Comparison of ENCODE assay signal across 2 cellular contexts in the genomic region with DNA sequence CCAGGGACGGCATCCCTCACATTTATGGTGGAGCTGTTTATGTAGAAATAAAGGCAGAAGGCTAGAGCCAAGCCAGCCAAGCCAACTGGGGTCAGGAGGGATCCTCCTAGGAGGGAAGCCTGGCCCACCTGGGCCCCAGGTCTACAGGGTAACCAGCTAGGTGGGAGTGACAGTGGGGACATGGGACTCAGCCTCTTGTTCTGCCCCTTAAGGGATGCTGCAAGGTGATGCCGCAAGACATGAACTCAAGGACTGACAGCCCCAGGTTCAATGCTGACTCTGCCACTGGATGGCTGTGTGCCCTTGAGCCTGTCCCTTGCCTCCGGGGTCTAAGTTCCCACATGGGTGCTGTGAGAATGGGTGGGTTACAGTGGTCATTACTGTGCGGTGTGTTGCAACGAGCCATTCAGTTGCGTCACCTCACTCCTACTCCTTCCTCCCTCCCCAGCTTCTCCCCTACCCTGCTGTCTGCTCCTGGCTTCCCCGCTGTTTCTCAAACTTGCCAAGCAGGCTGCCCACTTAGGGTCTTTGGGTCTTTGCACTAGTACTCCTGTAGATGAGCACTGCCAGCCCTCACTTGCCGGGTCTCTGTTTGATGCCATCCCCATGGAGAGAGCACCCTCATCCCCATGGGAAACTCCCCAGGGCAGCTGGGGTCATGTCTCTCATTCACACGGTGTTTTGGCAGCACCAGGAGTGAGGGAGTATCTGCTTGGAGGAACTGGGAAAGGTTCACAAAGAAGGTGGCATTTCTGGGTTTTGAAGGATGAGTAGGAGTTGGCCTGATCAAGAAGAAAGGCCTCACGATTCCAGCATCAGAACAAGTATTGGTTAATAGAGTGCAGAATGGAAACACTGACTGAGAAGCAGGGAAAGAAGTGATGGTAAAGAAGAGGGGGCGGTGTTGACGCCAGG.
A peak's percentile ranks its signal among the peaks of the same experiment; 100 is the strongest.
TF ChIP-seq lines count a peak whose summit lies in the region.

No MANE protein-coding gene starts in this region.

TF ChIP-seq in HEK293, 187 proteins besides CTCF, POLR2A, EP300 and RAD21 (continued from another document and continues in another):
- TF ChIP-seq PRDM2 (tag by site-specific recombination; IDR thresholded peaks at IDR 0.05; ENCODE audit: borderline replicate concordance) (no peak), ZBTB17 (tag by site-specific recombination; IDR thresholded peaks at IDR 0.05) (peak; percentile 59), ZNF114 (tag by site-specific recombination; IDR thresholded peaks at IDR 0.05) (no peak), SALL2 (tag by site-specific recombination; IDR thresholded peaks at IDR 0.05; ENCODE audit: borderline replicate concordance) (no peak), ZIC2 (tag by site-specific recombination; IDR thresholded peaks at IDR 0.05) (peak; percentile 70; the same call in 1 of the 2 replicates), ZNF785 (tag by site-specific recombination; IDR thresholded peaks at IDR 0.05) (no peak), IKZF3 (tag by site-specific recombination; IDR thresholded peaks at IDR 0.05) (no peak), ZNF138 (tag by site-specific recombination; IDR thresholded peaks at IDR 0.05; ENCODE audit: borderline replicate concordance) (no peak), ZXDB (tag by site-specific recombination; IDR thresholded peaks at IDR 0.05) (no peak), ZNF488 (tag by site-specific recombination; IDR thresholded peaks at IDR 0.05) (no peak), ZNF16 (tag by site-specific recombination; IDR thresholded peaks at IDR 0.05; ENCODE audit: low read depth) (no peak), ZNF221 (tag by site-specific recombination; IDR thresholded peaks at IDR 0.05; ENCODE audit: borderline replicate concordance) (no peak), ZNF324 (tag by site-specific recombination; IDR thresholded peaks at IDR 0.05) (no peak)
- TF ChIP-seq, protein P1, sequence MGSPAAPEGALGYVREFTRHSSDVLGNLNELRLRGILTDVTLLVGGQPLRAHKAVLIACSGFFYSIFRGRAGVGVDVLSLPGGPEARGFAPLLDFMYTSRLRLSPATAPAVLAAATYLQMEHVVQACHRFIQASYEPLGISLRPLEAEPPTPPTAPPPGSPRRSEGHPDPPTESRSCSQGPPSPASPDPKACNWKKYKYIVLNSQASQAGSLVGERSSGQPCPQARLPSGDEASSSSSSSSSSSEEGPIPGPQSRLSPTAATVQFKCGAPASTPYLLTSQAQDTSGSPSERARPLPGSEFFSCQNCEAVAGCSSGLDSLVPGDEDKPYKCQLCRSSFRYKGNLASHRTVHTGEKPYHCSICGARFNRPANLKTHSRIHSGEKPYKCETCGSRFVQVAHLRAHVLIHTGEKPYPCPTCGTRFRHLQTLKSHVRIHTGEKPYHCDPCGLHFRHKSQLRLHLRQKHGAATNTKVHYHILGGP (tag by site-specific recombination; IDR thresholded peaks at IDR 0.05) = no peak

TF ChIP-seq in IMR-90, 13 proteins besides CTCF, POLR2A, EP300 and RAD21 (continued from another document):
- peak; percentile 30; the same call in 1 of the 2 replicates for TF ChIP-seq MAZ (IDR thresholded peaks at IDR 0.05; ENCODE audit: borderline replicate concordance, low read depth, low read length)
TF ChIP-seq in IMR-90: peak in this region for 2.
